Comparison of ENCODE assay signal across 20 cellular contexts in the genomic region with DNA sequence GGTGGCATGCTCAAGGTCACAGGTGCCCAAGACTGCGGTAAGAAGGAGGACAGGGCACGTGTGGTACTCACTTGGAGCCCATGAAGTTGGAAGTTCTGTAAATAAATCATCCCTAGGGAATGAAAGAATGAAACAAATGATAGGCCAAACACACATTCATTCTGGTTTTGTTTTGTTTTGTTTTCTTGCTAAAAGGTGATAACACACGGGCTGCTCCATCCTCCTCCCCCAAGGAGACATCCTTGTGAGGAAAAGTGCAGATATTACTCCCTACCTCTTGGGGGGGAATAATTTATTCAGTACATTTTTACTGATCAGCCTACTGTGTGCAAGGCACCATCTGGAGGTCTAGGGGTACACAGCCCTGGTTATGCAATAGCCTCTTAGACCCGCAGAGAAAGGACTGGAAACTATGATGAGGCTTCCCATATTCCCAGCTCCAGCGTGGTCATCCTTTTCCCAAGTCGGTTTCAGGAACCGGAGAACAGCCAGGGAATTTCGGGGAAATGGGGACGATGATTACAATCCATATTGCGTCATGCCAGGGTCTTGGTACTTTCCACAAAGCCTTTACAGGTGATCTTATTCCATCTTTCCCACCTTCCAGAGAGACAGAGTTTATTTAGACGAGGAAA. TPM values are rescaled to one million over a fixed set of nuclear protein-coding genes. Genes with fewer than 3 reads are reported as not detected.
"Had no signal": no experiment of that assay in that cellular context is flagged by ENCODE, and none has a peak within 500 bp of the region (broad histone marks: within the 10 kb centered on the region; RNA-seq: fewer than 3 reads in every experiment).

No MANE protein-coding gene starts in this region.

- ATAC-seq: psoas muscle, T-cell had no signal

- H3K36me3 ChIP-seq: breast epithelium had no signal

- H3K4me3 ChIP-seq: psoas muscle, testis had no signal

- H3K36me3 Mint-ChIP-seq: activated naive CD8-positive, alpha-beta T cell; T-cell had no signal

- H3K9me3 Mint-ChIP-seq: stimulated activated naive CD8-positive, alpha-beta T cell treated with anti-CD3 and anti-CD28 coated beads, Interleukin-15, Interleukin-2, amounts not matched to agents 100 ng/mL and 50 ng/mL, for 24 hours; T-cell had no signal

- H3K27ac ChIP-seq: breast epithelium, psoas muscle, testis, VCaP had no signal

- DNase-seq: activated effector memory CD4-positive, alpha-beta T cell treated with Interleukin-2 at 50 U/mL for 16 hours; amygdala; naive B cell; psoas muscle; stimulated activated CD4-positive, alpha-beta T cell treated with anti-CD3 and anti-CD28 coated beads, Interleukin-12 subunit alpha, Interleukin-12 subunit beta, amount 100 ng/mL, for 4 hours; T-cell; T1000; testis had no signal

- H3K27ac Mint-ChIP-seq: activated naive CD8-positive, alpha-beta T cell; naive B cell; stimulated activated naive CD8-positive, alpha-beta T cell treated with anti-CD3 and anti-CD28 coated beads, Interleukin-15, Interleukin-2, amounts not matched to agents 100 ng/mL and 50 ng/mL, for 24 hours; T-cell had no signal

- H3K4me1 ChIP-seq: breast epithelium had no signal

- H3K9me3 ChIP-seq: breast epithelium, psoas muscle, testis had no signal

RNA-seq across cellular contexts. Expression of a gene that starts 6.3 kb away (rescaled TPM):
- total RNA-seq: activated CD8-positive, alpha-beta memory T cell treated with anti-CD3 and anti-CD28 coated beads for 36 hours; breast epithelium; chondrocyte; dermis microvascular lymphatic vessel endothelial cell; esophagus mucosa; fibroblast of villous mesenchyme; lung microvascular endothelial cell; omental fat pad; psoas muscle; T-cell; testis; ureter had no signal
- polyA plus RNA-seq: psoas muscle had no signal

RNA-seq across cellular contexts. Expression of a gene that starts 47.0 kb away (rescaled TPM):
- total RNA-seq: activated CD8-positive, alpha-beta memory T cell treated with anti-CD3 and anti-CD28 coated beads for 36 hours; chondrocyte; dermis microvascular lymphatic vessel endothelial cell; esophagus mucosa; fibroblast of villous mesenchyme; lung microvascular endothelial cell; omental fat pad; psoas muscle; T-cell; ureter had no signal
- polyA plus RNA-seq: psoas muscle had no signal

RNA-seq across cellular contexts. Expression of a gene that starts 51.5 kb away (rescaled TPM):
- total RNA-seq: activated CD8-positive, alpha-beta memory T cell treated with anti-CD3 and anti-CD28 coated beads for 36 hours; breast epithelium; chondrocyte; dermis microvascular lymphatic vessel endothelial cell; esophagus mucosa; fibroblast of villous mesenchyme; lung microvascular endothelial cell; psoas muscle; T-cell; ureter had no signal
- polyA plus RNA-seq: psoas muscle had no signal
